10 cellular contexts compared by ENCODE assay signal in the genomic region with DNA sequence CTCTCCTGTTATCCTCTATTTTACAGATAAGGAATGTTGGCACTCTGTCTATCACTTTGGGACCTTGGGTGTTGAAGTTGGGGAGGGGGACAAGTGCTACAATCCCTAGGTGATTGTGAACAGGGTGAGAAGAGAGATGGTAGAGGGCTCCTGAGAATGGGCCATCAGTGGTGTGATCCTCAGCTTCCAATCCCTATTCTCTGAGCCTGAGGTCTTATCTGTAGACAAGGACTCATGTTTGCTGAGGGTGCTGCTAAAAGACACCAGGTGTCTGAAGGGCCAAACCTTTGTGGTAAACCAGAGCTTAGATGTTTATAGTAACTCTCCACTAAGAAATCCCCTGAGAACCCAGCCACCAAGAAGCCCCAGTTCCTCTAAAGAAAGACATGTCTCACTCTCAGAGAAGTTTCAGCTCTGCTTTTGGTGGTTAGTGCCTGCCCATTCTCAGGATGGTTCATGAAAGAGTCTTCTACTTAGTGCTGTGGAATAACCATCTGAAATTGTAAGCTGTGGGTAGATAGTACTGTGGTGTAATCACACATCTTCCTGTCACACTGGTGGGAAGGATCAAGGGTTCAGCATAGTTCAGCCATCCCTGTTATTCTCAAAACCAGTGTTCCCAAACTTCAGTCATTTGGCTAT. TPM values are rescaled to one million over a fixed set of nuclear protein-coding genes. Genes with fewer than 3 reads are reported as not detected.
A peak's percentile ranks its signal among the peaks of the same experiment; 100 is the strongest.
DNase-seq lines count a peak whose midpoint lies in the region; ATAC-seq and TF ChIP-seq lines count a peak whose summit lies in the region.
"Had no signal": no experiment of that assay in that cellular context is flagged by ENCODE, and none has a peak within 500 bp of the region (broad histone marks: within the 10 kb centered on the region; RNA-seq: fewer than 3 reads in every experiment).

No MANE protein-coding gene starts in this region.

- H3K4me3 Mint-ChIP-seq in activated naive CD4-positive, alpha-beta T cell treated with anti-CD3 and anti-CD28 coated beads, Interleukin-2, amount 10 ng/mL, durations not matched to agents 7 days and 5 days: no peak overlapping the region
- H3K4me3 Mint-ChIP-seq: WTC11 had no signal

- H3K4me1 ChIP-seq in osteoblast (ENCODE audit: insufficient read depth, low read length): no peaks in the 10 kb centered on the region

- CTCF ChIA-PET in activated naive CD4-positive, alpha-beta T cell treated with anti-CD3 and anti-CD28 coated beads, Interleukin-2, amount 10 ng/mL, durations not matched to agents 7 days and 5 days (lab: Charles Lee): interaction anchor here (1.1 kb wide), 1 partner anchor 9 kb away, joined by 5 read pairs; no protein-coding TSS in a partner anchor

- H3K4me3 ChIP-seq in GM12865 (ENCODE audit: low read depth, low read length) (no peak overlapping the region), osteoblast (ENCODE audit: insufficient read depth, low read length) (no peak overlapping the region)

- peaks cover 6% of the 10 kb centered on the region for H3K9me3 Mint-ChIP-seq in activated naive CD4-positive, alpha-beta T cell treated with anti-CD3 and anti-CD28 coated beads, Interleukin-2, amount 10 ng/mL, durations not matched to agents 7 days and 5 days

- no peak for TF ChIP-seq CTCF in GM12865 (IDR thresholded peaks at IDR 0.05; ENCODE audit: insufficient read depth, low read depth, low read length, missing control alignments)
- no peak for TF ChIP-seq CTCF in osteoblast (IDR thresholded peaks at IDR 0.05; ENCODE audit: extremely low read depth, low read depth, low read length)

- no peaks in the 10 kb centered on the region for H3K79me2 ChIP-seq in osteoblast (ENCODE audit: insufficient read depth, low read length)

- no peak overlapping the region for H3K27ac ChIP-seq in osteoblast (ENCODE audit: low read depth, low read length)

- DNase-seq in GM12865 (ENCODE audit: low read depth): peak; percentile 98
- peak; percentile 25 for DNase-seq in activated naive CD4-positive, alpha-beta T cell treated with anti-CD3 and anti-CD28 coated beads, Interleukin-2, amount 10 ng/mL, durations not matched to agents 7 days and 5 days
- no peak for DNase-seq in KBM-7
- DNase-seq in activated CD4-positive, CD25-positive, alpha-beta regulatory T cell (lab: John Stamatoyannopoulos, UW): no peak
- DNase-seq in nucleus accumbens (lab: John Stamatoyannopoulos, UW): no peak
- DNase-seq in osteoblast (ENCODE audit: insufficient read length, low spot score, missing footprints): no peak
- DNase-seq: NCI-H1930 had no signal

- in situ Hi-C loops in KBM-7 (cut with MboI; ENCODE audit: low pct_unique_long_range_greater_than_20kb, low sequenced_read_pairs): no loop called here

- peaks cover 2% of the 10 kb centered on the region for H3K36me3 Mint-ChIP-seq in activated naive CD4-positive, alpha-beta T cell treated with anti-CD3 and anti-CD28 coated beads, Interleukin-2, amount 10 ng/mL, durations not matched to agents 7 days and 5 days

- no peak overlapping the region for H3K27ac Mint-ChIP-seq in activated naive CD4-positive, alpha-beta T cell treated with anti-CD3 and anti-CD28 coated beads, Interleukin-2, amount 10 ng/mL, durations not matched to agents 7 days and 5 days
- H3K27ac Mint-ChIP-seq: WTC11 had no signal

- no peak overlapping the region for H2AFZ ChIP-seq in osteoblast (ENCODE audit: low read length)

- peaks cover 3% of the 10 kb centered on the region for H3K27me3 Mint-ChIP-seq in activated naive CD4-positive, alpha-beta T cell treated with anti-CD3 and anti-CD28 coated beads, Interleukin-2, amount 10 ng/mL, durations not matched to agents 7 days and 5 days

- H3K4me2 ChIP-seq in osteoblast (ENCODE audit: insufficient read depth, low read length): no peak overlapping the region

- peak; percentile 85 for ATAC-seq in GM19395 (IDR thresholded peaks at IDR 0.05; ENCODE audit: unreplicated experiment)
- ATAC-seq in HG03095 (IDR thresholded peaks at IDR 0.05; ENCODE audit: unreplicated experiment): peak; percentile 85
- ATAC-seq: WTC11 had no signal

- no peaks in the 10 kb centered on the region for H3K36me3 ChIP-seq in osteoblast (ENCODE audit: insufficient read depth, low read length)

- no peaks in the 10 kb centered on the region for H3K9me3 ChIP-seq in osteoblast (ENCODE audit: low read depth, low read length)

- no peaks in the 10 kb centered on the region for H4K20me1 ChIP-seq in osteoblast (ENCODE audit: insufficient read depth, low read length)

- peaks cover 27% of the 10 kb centered on the region for H3K4me1 Mint-ChIP-seq in activated naive CD4-positive, alpha-beta T cell treated with anti-CD3 and anti-CD28 coated beads, Interleukin-2, amount 10 ng/mL, durations not matched to agents 7 days and 5 days

- no peaks in the 10 kb centered on the region for H3K27me3 ChIP-seq in osteoblast (ENCODE audit: insufficient read depth, low read length)

RNA-seq across cellular contexts. Expression of a gene that starts 58.2 kb away (rescaled TPM):
- 0.29 and 0.36 TPM in 2 replicates for total RNA-seq in osteoblast

Comparison
In these comparisons a context has a peak if more than half of its experiments do, and no peak if none do; other contexts are left out.
1. DNase-seq: peak in GM12865 (single experiment) and activated naive CD4-positive, alpha-beta T cell treated with anti-CD3 and anti-CD28 coated beads, Interleukin-2, amount 10 ng/mL, durations not matched to agents 7 days and 5 days (single experiment); none in KBM-7 (single experiment), activated CD4-positive, CD25-positive, alpha-beta regulatory T cell (0 of 4), nucleus accumbens (0 of 56) and osteoblast (single experiment).